Comparison of ENCODE assay signal across 23 cellular contexts in the genomic region with DNA sequence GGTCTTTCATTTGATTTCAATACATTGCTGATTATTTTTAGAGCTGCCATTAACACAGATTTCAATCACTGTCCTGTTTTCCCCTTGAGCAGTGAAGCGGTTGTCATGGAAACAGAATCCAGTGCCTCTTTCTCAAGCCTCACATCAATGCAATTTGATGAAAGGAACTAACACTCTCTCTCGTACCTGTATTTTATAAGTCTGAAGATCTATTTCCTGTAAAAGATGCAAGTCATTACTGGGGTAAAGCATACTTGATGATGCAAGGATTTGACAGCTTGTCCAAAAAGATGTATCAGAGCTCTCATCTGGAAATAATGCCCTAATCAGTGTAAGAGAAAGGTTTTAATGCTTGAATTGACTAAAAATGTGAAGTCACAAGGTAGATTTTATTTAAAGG. TPM values are rescaled to one million over a fixed set of nuclear protein-coding genes. Genes with fewer than 3 reads are reported as not detected.
DNase-seq lines count a peak whose midpoint lies in the region; ATAC-seq and TF ChIP-seq lines count a peak whose summit lies in the region.
"Had no signal": no experiment of that assay in that cellular context is flagged by ENCODE, and none has a peak within 500 bp of the region (broad histone marks: within the 10 kb centered on the region; RNA-seq: fewer than 3 reads in every experiment).

No MANE protein-coding gene starts in this region.

- in situ Hi-C loops in mammary epithelial cell (cut with MboI; ENCODE audit: low sequenced_read_pairs in 2 of 2) = loop anchor here in 1 of 2 donors (25.0 kb wide), 1 partner anchor 978 kb away; a partner anchor contains a TSS

- intact Hi-C loops in breast epithelium (cut with DNase I; ENCODE audit: low total_unique reads) (no loop called here), mammary epithelial cell (cut with micrococcal nuclease) (loop anchor here (5.0 kb wide), 1 partner anchor 62 kb away; no protein-coding TSS in a partner anchor)

- TF ChIP-seq CTCF in breast epithelium (IDR thresholded peaks at IDR 0.05) = no peak
- no peak for TF ChIP-seq CTCF in mammary epithelial cell (conservative IDR thresholded peaks at IDR 0.05 in 1 of 2, IDR thresholded peaks at IDR 0.05 in 1 of 2; ENCODE audit: extremely low read depth in 1 of 2, insufficient read depth in 1 of 2, low read depth in 1 of 2, low read length in 2 of 2)
- no peak for TF ChIP-seq CTCF in thoracic aorta (IDR thresholded peaks at IDR 0.05)

- no peaks in the 10 kb centered on the region for H3K4me1 ChIP-seq in breast epithelium
- H3K4me1 ChIP-seq in mammary epithelial cell (ENCODE audit: insufficient read depth, low read length) = no peaks in the 10 kb centered on the region
- peaks cover 14 to 47% of the 10 kb centered on the region in 2 donors for H3K4me1 ChIP-seq in thoracic aorta (ENCODE audit: control insufficient read depth in 1 of 2, low read depth in 2 of 2)
- H3K4me1 ChIP-seq: Caco-2, Peyer's patch had no signal

- no peaks in the 10 kb centered on the region for H3K4me1 Mint-ChIP-seq in activated CD4-positive, alpha-beta memory T cell treated with anti-CD3 and anti-CD28 coated beads, Interleukin-2, amount 10 ng/mL, durations not matched to agents 7 days and 5 days
- H3K4me1 Mint-ChIP-seq: B cell had no signal

- H4K20me1 ChIP-seq in mammary epithelial cell (ENCODE audit: insufficient read depth, low read length) = no peaks in the 10 kb centered on the region

- H3K27ac ChIP-seq in breast epithelium (peak overlapping the region; percentile 78 to 80), mammary epithelial cell (ENCODE audit: insufficient read depth, low read depth, low read length) (no peak overlapping the region), caudate nucleus (ENCODE audit: low read depth, low read length) (peak overlapping the region; percentile 89), thoracic aorta (peak overlapping the region; percentile 84 to 90)
- H3K27ac ChIP-seq: C4-2B, GM23248, Peyer's patch had no signal

- H3K4me3 Mint-ChIP-seq in activated CD4-positive, alpha-beta memory T cell treated with anti-CD3 and anti-CD28 coated beads, Interleukin-2, amount 10 ng/mL, durations not matched to agents 7 days and 5 days = no peak overlapping the region
- H3K4me3 Mint-ChIP-seq: B cell; CD8-positive, alpha-beta T cell had no signal

- no peaks in the 10 kb centered on the region for H3K36me3 Mint-ChIP-seq in activated CD4-positive, alpha-beta memory T cell treated with anti-CD3 and anti-CD28 coated beads, Interleukin-2, amount 10 ng/mL, durations not matched to agents 7 days and 5 days (ENCODE audit: low read depth)
- H3K36me3 Mint-ChIP-seq: CD8-positive, alpha-beta T cell had no signal

- H3K4me3 ChIP-seq in breast epithelium = no peak overlapping the region
- no peak overlapping the region for H3K4me3 ChIP-seq in mammary epithelial cell (replicated peaks in 1 of 3; ENCODE audit: insufficient read depth in 1 of 3, low read depth in 2 of 3, low read length in 3 of 3)
- no peak overlapping the region for H3K4me3 ChIP-seq in thoracic aorta
- H3K4me3 ChIP-seq: GM23248, MG63, Peyer's patch had no signal

- dilution Hi-C loops in mammary epithelial cell (cut with HindIII; ENCODE audit: low sequenced_read_pairs) = no loop called here

- no peaks in the 10 kb centered on the region for H3K36me3 ChIP-seq in breast epithelium
- H3K36me3 ChIP-seq in mammary epithelial cell (ENCODE audit: insufficient read depth, low read length) = no peaks in the 10 kb centered on the region
- peaks cover 9% of the 10 kb centered on the region for H3K36me3 ChIP-seq in thoracic aorta
- H3K36me3 ChIP-seq: MG63, Peyer's patch had no signal

- H3K27me3 ChIP-seq in breast epithelium (no peaks in the 10 kb centered on the region), mammary epithelial cell (ENCODE audit: insufficient read depth, low read length) (no peaks in the 10 kb centered on the region), thoracic aorta (replicated peaks; ENCODE audit: insufficient read depth) (no peaks in the 10 kb centered on the region)
- H3K27me3 ChIP-seq: Peyer's patch had no signal

- H3K79me2 ChIP-seq in mammary epithelial cell (ENCODE audit: insufficient read depth, low read length) = no peaks in the 10 kb centered on the region

- POLR2A ChIA-PET in activated CD4-positive, alpha-beta memory T cell treated with anti-CD3 and anti-CD28 coated beads, Interleukin-2, amount 10 ng/mL, durations not matched to agents 7 days and 5 days (lab: Charles Lee) = no interaction called here

- no peaks in the 10 kb centered on the region for H3K27me3 Mint-ChIP-seq in activated CD4-positive, alpha-beta memory T cell treated with anti-CD3 and anti-CD28 coated beads, Interleukin-2, amount 10 ng/mL, durations not matched to agents 7 days and 5 days
- H3K27me3 Mint-ChIP-seq: B cell had no signal

- H3K9me3 Mint-ChIP-seq in activated CD4-positive, alpha-beta memory T cell treated with anti-CD3 and anti-CD28 coated beads, Interleukin-2, amount 10 ng/mL, durations not matched to agents 7 days and 5 days = no peaks in the 10 kb centered on the region
- H3K9me3 Mint-ChIP-seq: CD8-positive, alpha-beta T cell had no signal

- CTCF ChIA-PET in mammary epithelial cell (lab: Charles Lee; ENCODE audit: low non-redundant PET) = no interaction called here
- CTCF ChIA-PET in activated CD4-positive, alpha-beta memory T cell treated with anti-CD3 and anti-CD28 coated beads, Interleukin-2, amount 10 ng/mL, durations not matched to agents 7 days and 5 days (lab: Charles Lee) = no interaction called here

- no peaks in the 10 kb centered on the region for H3K9me3 ChIP-seq in breast epithelium
- H3K9me3 ChIP-seq in mammary epithelial cell (replicated peaks; ENCODE audit: insufficient read depth, low read length) = no peaks in the 10 kb centered on the region
- no peaks in the 10 kb centered on the region for H3K9me3 ChIP-seq in thoracic aorta
- H3K9me3 ChIP-seq: Caco-2, MG63, Peyer's patch had no signal

- ATAC-seq in thoracic aorta (ENCODE audit: insufficient number of reproducible peaks, low FRiP score, low read depth) (no peak), HG03159 (IDR thresholded peaks at IDR 0.05; ENCODE audit: unreplicated experiment) (no peak)
- ATAC-seq: CD8-positive, alpha-beta T cell had no signal

- H2AFZ ChIP-seq in mammary epithelial cell (ENCODE audit: low read depth, low read length) = no peak overlapping the region
- H2AFZ ChIP-seq: GM23248 had no signal

- TF ChIP-seq POLR2A in breast epithelium (IDR thresholded peaks at IDR 0.05) = no peak

- no peak overlapping the region for H3K27ac Mint-ChIP-seq in activated CD4-positive, alpha-beta memory T cell treated with anti-CD3 and anti-CD28 coated beads, Interleukin-2, amount 10 ng/mL, durations not matched to agents 7 days and 5 days
- H3K27ac Mint-ChIP-seq: B cell; CD8-positive, alpha-beta T cell had no signal

- no TSS peak for BruUV-seq in mammary epithelial cell (replicated peaks; lab: Mats Ljungman, UMichigan)

- no peak overlapping the region for H3K4me2 ChIP-seq in mammary epithelial cell (ENCODE audit: insufficient read depth, low read depth, low read length)

- DNase-seq in breast epithelium (ENCODE audit: low spot score in 2 of 2) = no peak
- DNase-seq in mammary epithelial cell = no peak
- DNase-seq in OCI-M1 (lab: John Stamatoyannopoulos, UW) = peak; percentile 37
- DNase-seq in caudate nucleus (lab: John Stamatoyannopoulos, UW) = peak in 3 of 61 donors; percentile 33 to 44 (median 37)
- no peak for DNase-seq in thoracic aorta (ENCODE audit: low spot score)
- no peak for DNase-seq in activated CD4-positive, alpha-beta memory T cell treated with anti-CD3 and anti-CD28 coated beads, Interleukin-2, amount 10 ng/mL, durations not matched to agents 7 days and 5 days
- no peak for DNase-seq in NOMO-1 treated with dmso at 0.1 percent for 144 hours (lab: John Stamatoyannopoulos, UW; ENCODE audit: unreplicated experiment)
- DNase-seq: Caco-2; CD8-positive, alpha-beta T cell; GM23248; H7; KG1; MG63; NCI-H1436 treated with DMSO at 0.1 percent for 48 hours; NCI-H2029; NCI-H2171; NCI-H446; NCI-H524 treated with DMSO at 0.1 percent for 48 hours; Peyer's patch; SHP77 treated with DMSO at 0.1 percent for 48 hours had no signal

- no peak overlapping the region for H3K9ac ChIP-seq in mammary epithelial cell (ENCODE audit: insufficient read depth, low read length)
- H3K9ac ChIP-seq: GM23248 had no signal

- 100% methylated on average over 2 of the region's 2 CpGs for WGBS in mammary epithelial cell (ENCODE audit: low coverage, missing lambda C conversion rate)

RNA-seq across cellular contexts. Expression of a gene that starts 17.9 kb away (rescaled TPM):
- total RNA-seq in breast epithelium = 10 to 100 TPM; 69.3 to 71.1 (median 70.4) TPM
- total RNA-seq in mammary epithelial cell = 10 to 100 TPM; 13.5 to 27.2 TPM
- polyA plus RNA-seq in mammary epithelial cell = 8.1 TPM
- polyA minus RNA-seq in mammary epithelial cell = 12.1 TPM
- 100 to 1,000 TPM; 147 to 169 TPM for total RNA-seq in thoracic aorta
- not detected for total RNA-seq in activated CD4-positive, alpha-beta memory T cell treated with anti-CD3 and anti-CD28 coated beads, Interleukin-2, amount 10 ng/mL, durations not matched to agents 7 days and 5 days
- total RNA-seq: CD8-positive, alpha-beta T cell had no signal

RNA-seq across cellular contexts. Expression of a gene that starts 19.6 kb away (rescaled TPM):
- total RNA-seq in breast epithelium (10 to 100 TPM; 14.7 to 50.1 (median 44.2) TPM), mammary epithelial cell (10 to 100 TPM in 1 of 2 donors, 1 to 10 TPM in 1; 7.9 to 21.5 TPM), thoracic aorta (10 to 100 TPM; 22.6 to 24.2 TPM)
- polyA plus RNA-seq in mammary epithelial cell = 4.1 TPM
- polyA minus RNA-seq in mammary epithelial cell = 13.7 TPM
- total RNA-seq in activated CD4-positive, alpha-beta memory T cell treated with anti-CD3 and anti-CD28 coated beads, Interleukin-2, amount 10 ng/mL, durations not matched to agents 7 days and 5 days = not detected
- total RNA-seq: CD8-positive, alpha-beta T cell had no signal

Comparison
In these comparisons a context has a peak if more than half of its experiments do, and no peak if none do; other contexts are left out.
1. RNA of a gene that starts 17.9 kb away (total RNA-seq): 147 to 169 TPM in thoracic aorta, 69.3 to 71.1 TPM in breast epithelium and 13.5 to 27.2 TPM in mammary epithelial cell; not detected in activated CD4-positive, alpha-beta memory T cell treated with anti-CD3 and anti-CD28 coated beads, Interleukin-2, amount 10 ng/mL, durations not matched to agents 7 days and 5 days; every median in the first group is over 10 times any median in the second.
2. RNA of a gene that starts 19.6 kb away (total RNA-seq): 14.7 to 50.1 TPM in breast epithelium, 22.6 to 24.2 TPM in thoracic aorta and 7.9 to 21.5 TPM in mammary epithelial cell; not detected in activated CD4-positive, alpha-beta memory T cell treated with anti-CD3 and anti-CD28 coated beads, Interleukin-2, amount 10 ng/mL, durations not matched to agents 7 days and 5 days; every median in the first group is over 4 times any median in the second.